ENCODE assay signal across 13 cellular contexts in genomic region chr19:32336259-32337111, GRCh38. TPM values are rescaled to one million over a fixed set of nuclear protein-coding genes. Genes with fewer than 3 reads are reported as not detected.
DNase-seq lines count a peak whose midpoint lies in the region; ATAC-seq and TF ChIP-seq lines count a peak whose summit lies in the region.
"Had no signal": no experiment of that assay in that cellular context is flagged by ENCODE, and none has a peak within 500 bp of the region (broad histone marks: within the 10 kb centered on the region; RNA-seq: fewer than 3 reads in every experiment).

No MANE protein-coding gene starts in this region.

- ATAC-seq in heart left ventricle (peak; percentile 25 to 64 (median 54)), GM18520 (IDR thresholded peaks at IDR 0.05; ENCODE audit: unreplicated experiment) (no peak), GM21390 (IDR thresholded peaks at IDR 0.05; ENCODE audit: unreplicated experiment) (no peak), GM18517 (IDR thresholded peaks at IDR 0.05; ENCODE audit: unreplicated experiment) (no peak)
- ATAC-seq in stimulated activated effector memory CD8-positive, alpha-beta T cell treated with anti-CD3 and anti-CD28 coated beads, Interleukin-12 subunit alpha, Interleukin-12 subunit beta, amount 100 ng/mL, for 72 hours: no peak
- ATAC-seq in activated T-cell treated with anti-CD3 and anti-CD28 coated beads, Interleukin-2, amount 50 U/mL, for 72 hours (replicated peaks in 1 of 2): no peak

- H3K27ac Mint-ChIP-seq in stimulated activated effector memory CD8-positive, alpha-beta T cell treated with anti-CD3 and anti-CD28 coated beads, Interleukin-12 subunit alpha, Interleukin-12 subunit beta, amount 100 ng/mL, for 72 hours: peak overlapping the region; percentile 61
- no peak overlapping the region for H3K27ac Mint-ChIP-seq in activated T-cell treated with anti-CD3 and anti-CD28 coated beads, Interleukin-2, amount 50 U/mL, for 72 hours

- no peak for TF ChIP-seq POLR2A in heart left ventricle (IDR thresholded peaks at IDR 0.05)

- H3K27me3 Mint-ChIP-seq in activated T-cell treated with anti-CD3 and anti-CD28 coated beads, Interleukin-2, amount 50 U/mL, for 72 hours (ENCODE audit: low read depth): peaks cover 10% of the 10 kb centered on the region

- no peaks in the 10 kb centered on the region for H3K36me3 Mint-ChIP-seq in stimulated activated effector memory CD8-positive, alpha-beta T cell treated with anti-CD3 and anti-CD28 coated beads, Interleukin-12 subunit alpha, Interleukin-12 subunit beta, amount 100 ng/mL, for 72 hours
- H3K36me3 Mint-ChIP-seq in activated T-cell treated with anti-CD3 and anti-CD28 coated beads, Interleukin-2, amount 50 U/mL, for 72 hours (ENCODE audit: insufficient read depth in 2 of 2): no peaks in the 10 kb centered on the region

- no peaks in the 10 kb centered on the region for H3K9me3 Mint-ChIP-seq in stimulated activated effector memory CD8-positive, alpha-beta T cell treated with anti-CD3 and anti-CD28 coated beads, Interleukin-12 subunit alpha, Interleukin-12 subunit beta, amount 100 ng/mL, for 72 hours
- H3K9me3 Mint-ChIP-seq in activated T-cell treated with anti-CD3 and anti-CD28 coated beads, Interleukin-2, amount 50 U/mL, for 72 hours: no peaks in the 10 kb centered on the region

- TF ChIP-seq CTCF in VCaP (conservative IDR thresholded peaks at IDR 0.05) (peak; percentile 17; the same call in 1 of the 2 replicates), heart left ventricle (IDR thresholded peaks at IDR 0.05) (peak in 3 of 12 donors; percentile 9 to 21 (median 20))

- intact Hi-C loops in heart left ventricle (cut with DNase I): loop anchor here in 4 of 10 donors (5.0 to 10.0 kb wide), 3 partner anchors 228 to 236 kb away; no protein-coding TSS in a partner anchor

- peak overlapping the region in 10 of 12 donors; percentile 24 to 55 (median 44) for H3K4me3 ChIP-seq in heart left ventricle
- H3K4me3 ChIP-seq: smooth muscle cell had no signal

- peaks cover 0 to 84% (median 0%) of the 10 kb centered on the region in 9 donors for H3K27me3 ChIP-seq in heart left ventricle

- no peaks in the 10 kb centered on the region for H3K9me3 ChIP-seq in heart left ventricle

- no peaks in the 10 kb centered on the region for H3K4me1 Mint-ChIP-seq in stimulated activated effector memory CD8-positive, alpha-beta T cell treated with anti-CD3 and anti-CD28 coated beads, Interleukin-12 subunit alpha, Interleukin-12 subunit beta, amount 100 ng/mL, for 72 hours
- no peaks in the 10 kb centered on the region for H3K4me1 Mint-ChIP-seq in activated T-cell treated with anti-CD3 and anti-CD28 coated beads, Interleukin-2, amount 50 U/mL, for 72 hours (ENCODE audit: low read depth)

- H3K36me3 ChIP-seq in heart left ventricle: no peaks in the 10 kb centered on the region

- H3K27ac ChIP-seq in VCaP: no peak overlapping the region
- peak overlapping the region in 4 of 12 donors; percentile 32 to 70 (median 52) for H3K27ac ChIP-seq in heart left ventricle

- peaks cover 0 to 12% (median 0%) of the 10 kb centered on the region in 12 donors for H3K4me1 ChIP-seq in heart left ventricle

- H3K4me3 Mint-ChIP-seq in stimulated activated effector memory CD8-positive, alpha-beta T cell treated with anti-CD3 and anti-CD28 coated beads, Interleukin-12 subunit alpha, Interleukin-12 subunit beta, amount 100 ng/mL, for 72 hours: no peak overlapping the region
- H3K4me3 Mint-ChIP-seq in activated T-cell treated with anti-CD3 and anti-CD28 coated beads, Interleukin-2, amount 50 U/mL, for 72 hours: no peak overlapping the region

- DNase-seq in HuH-7 (ENCODE audit: low spot score) (peak; percentile 31), heart left ventricle (peak in 1 of 5 donors; percentile 36)
- DNase-seq in stimulated activated effector memory CD8-positive, alpha-beta T cell treated with anti-CD3 and anti-CD28 coated beads, Interleukin-12 subunit alpha, Interleukin-12 subunit beta, amount 100 ng/mL, for 72 hours (ENCODE audit: low spot score in 2 of 2): no peak
- no peak for DNase-seq in activated T-cell treated with anti-CD3 and anti-CD28 coated beads, Interleukin-2, amount 50 U/mL, for 72 hours
- DNase-seq: activated T-cell treated with anti-CD3 and anti-CD28 coated beads for 4 hours; dermis blood vessel endothelial cell; EL; stimulated activated naive CD4-positive, alpha-beta T cell treated with Interleukin-2 at 50 U/mL for 16 hours had no signal

- WGBS in heart left ventricle, 4 donors: 40 to 52% (median 49%) methylated on average over 8 of the region's 8 CpGs

RNA-seq across cellular contexts. Expression of gene ZNF507, which starts 8.9 kb away (rescaled TPM):
- total RNA-seq in heart left ventricle: 10 to 100 TPM in 8 of 9 donors, 1 to 10 TPM in 1; 9.1 to 27.3 (median 17.3) TPM
- polyA plus RNA-seq in heart left ventricle: 1 to 10 TPM; 4.2 to 7.7 TPM
- total RNA-seq in activated T-cell treated with anti-CD3 and anti-CD28 coated beads, Interleukin-2, amount 50 U/mL, for 72 hours: 10 to 100 TPM; 22.3 to 26.2 TPM

Comparison
In these comparisons a context has a peak if more than half of its experiments do, and no peak if none do; other contexts are left out.
1. ATAC-seq: peak in heart left ventricle (4 of 4); none in stimulated activated effector memory CD8-positive, alpha-beta T cell treated with anti-CD3 and anti-CD28 coated beads, Interleukin-12 subunit alpha, Interleukin-12 subunit beta, amount 100 ng/mL, for 72 hours (single experiment), GM18520 (single experiment), GM21390 (single experiment), activated T-cell treated with anti-CD3 and anti-CD28 coated beads, Interleukin-2, amount 50 U/mL, for 72 hours (0 of 2) and GM18517 (single experiment).